31 cellular contexts compared by ENCODE assay signal in the genomic region with DNA sequence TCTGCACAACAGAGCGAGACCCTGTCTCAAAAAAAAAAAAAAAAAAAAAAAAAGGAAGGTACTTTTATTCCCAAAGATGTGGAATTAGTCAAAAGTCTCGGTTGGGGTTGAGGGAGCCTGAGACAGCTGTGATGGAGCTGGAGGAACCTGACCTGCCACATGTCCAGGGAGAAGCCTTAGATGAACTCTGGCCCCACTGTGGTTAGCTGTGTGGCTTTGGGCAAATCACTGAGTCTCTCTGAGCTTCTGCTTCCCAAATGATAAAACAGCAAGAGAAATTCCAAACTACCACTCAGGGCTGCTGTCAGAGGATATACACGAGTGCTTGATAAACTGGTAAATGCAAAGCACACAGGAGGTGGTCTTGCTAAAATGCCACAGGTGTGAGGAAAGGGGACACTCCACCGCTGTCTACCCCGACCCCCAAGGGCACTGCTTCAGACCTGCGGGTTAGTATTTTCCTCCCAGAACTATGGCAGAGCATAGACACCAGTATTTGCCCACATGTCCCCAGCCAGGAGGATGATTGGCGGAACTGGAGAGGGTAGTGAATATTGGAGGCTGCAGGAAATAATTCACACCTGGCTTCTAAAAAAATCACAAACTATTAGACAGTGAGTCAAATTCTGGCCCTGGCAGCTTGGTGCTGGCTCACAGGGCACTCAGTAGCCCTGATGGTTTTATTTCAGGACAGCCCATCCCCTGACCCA. TPM values are rescaled to one million over a fixed set of nuclear protein-coding genes. Genes with fewer than 3 reads are reported as not detected.
"Had no signal": no experiment of that assay in that cellular context is flagged by ENCODE, and none has a peak within 500 bp of the region (broad histone marks: within the 10 kb centered on the region; RNA-seq: fewer than 3 reads in every experiment).

No MANE protein-coding gene starts in this region.

- H3K27me3 Mint-ChIP-seq: activated B cell treated with CpG ODN at 0.5 μM for 24 hours; activated CD4-positive, alpha-beta memory T cell treated with anti-CD3 and anti-CD28 coated beads for 36 hours had no signal

- H3K27ac ChIP-seq: adrenal gland, body of pancreas, breast epithelium, VCaP had no signal

- ATAC-seq: activated naive CD4-positive, alpha-beta T cell treated with anti-CD3 and anti-CD28 coated beads, Interleukin-2, amount 50 U/mL, for 72 hours; activated T-cell treated with anti-CD3 and anti-CD28 coated beads, Interleukin-2, amount 50 U/mL, for 4 hours; body of pancreas; PC-3 had no signal

- H3K36me3 ChIP-seq: adrenal gland, breast epithelium had no signal

- H3K27ac Mint-ChIP-seq: activated B cell treated with CpG ODN at 0.5 μM for 24 hours; activated CD4-positive, alpha-beta memory T cell treated with anti-CD3 and anti-CD28 coated beads for 36 hours; activated naive CD4-positive, alpha-beta T cell treated with anti-CD3 and anti-CD28 coated beads for 36 hours; activated naive CD4-positive, alpha-beta T cell treated with anti-CD3 and anti-CD28 coated beads, Interleukin-2, amount 50 U/mL, for 72 hours; activated T-helper 1 cell treated with anti-CD3 and anti-CD28 coated beads, Interleukin-12 subunit alpha, Interleukin-12 subunit beta, Interleukin-2, Interleukin-4 antibody, amounts not matched to agents 30 ng/mL and 10 ng/mL and 1 ng/mL, durations not matched to agents 14 hours and 24 hours and 36 hours had no signal

- DNase-seq: activated B cell treated with CpG ODN at 0.5 μM for 24 hours; activated CD4-positive, alpha-beta memory T cell treated with anti-CD3 and anti-CD28 coated beads for 36 hours; activated CD4-positive, alpha-beta T cell treated with anti-CD3 and anti-CD28 coated beads for 4 hours; activated CD4-positive, alpha-beta T cell treated with anti-CD3 and anti-CD28 coated beads, Interleukin-2, amount 50 U/mL, for 1 hour; activated CD4-positive, CD25-positive, alpha-beta regulatory T cell treated with anti-CD3 and anti-CD28 coated beads, Interleukin-2, amount 50 U/mL, for 72 hours; activated CD8-positive, alpha-beta memory T cell treated with anti-CD3 and anti-CD28 coated beads, Interleukin-2, amount 50 U/mL, for 4 hours; activated gamma-delta T cell treated with Interleukin-2 at 50 U/mL for 16 hours; activated naive CD4-positive, alpha-beta T cell treated with anti-CD3 and anti-CD28 coated beads for 36 hours; activated T-cell treated with anti-CD3 and anti-CD28 coated beads for 4 hours; activated T-cell treated with anti-CD3 and anti-CD28 coated beads, Interleukin-2, amount 50 U/mL, for 4 hours; adrenal gland; body of pancreas; NCI-H1105; NCI-H1436 treated with DMSO at 0.1 percent for 48 hours; NCI-H187 treated with DMSO at 0.1 percent for 48 hours; NCI-H2081; NCI-H2171; NCI-H524; NK-92 treated with Interleukin-12 subunit alpha and Interleukin-12 subunit beta, amount 100 ng/mL, for 24 hours; PC-3; Right ventricle myocardium superior; SW 1271; T-helper 1 cell; T-helper 2 cell; T-helper 9 cell had no signal

- H3K9me3 Mint-ChIP-seq: activated B cell treated with CpG ODN at 0.5 μM for 24 hours; activated CD4-positive, alpha-beta memory T cell treated with anti-CD3 and anti-CD28 coated beads for 36 hours; activated naive CD4-positive, alpha-beta T cell treated with anti-CD3 and anti-CD28 coated beads for 36 hours; activated naive CD4-positive, alpha-beta T cell treated with anti-CD3 and anti-CD28 coated beads, Interleukin-2, amount 50 U/mL, for 72 hours; activated T-cell treated with anti-CD3 and anti-CD28 coated beads, Interleukin-2, amount 50 U/mL, for 4 hours; activated T-helper 1 cell treated with anti-CD3 and anti-CD28 coated beads, Interleukin-12 subunit alpha, Interleukin-12 subunit beta, Interleukin-2, Interleukin-4 antibody, amounts not matched to agents 30 ng/mL and 10 ng/mL and 1 ng/mL, durations not matched to agents 14 hours and 24 hours and 36 hours had no signal

- H3K36me3 Mint-ChIP-seq: activated CD4-positive, alpha-beta memory T cell treated with anti-CD3 and anti-CD28 coated beads for 36 hours; activated naive CD4-positive, alpha-beta T cell treated with anti-CD3 and anti-CD28 coated beads, Interleukin-2, amount 50 U/mL, for 72 hours had no signal

- FAIRE-seq: astrocyte, RCC 7860 had no signal

- H3K9me3 ChIP-seq: adrenal gland, body of pancreas, breast epithelium had no signal

- H3K4me3 ChIP-seq: adrenal gland, body of pancreas, breast epithelium had no signal

- H3K4me3 Mint-ChIP-seq: activated B cell treated with CpG ODN at 0.5 μM for 24 hours; activated CD4-positive, alpha-beta memory T cell treated with anti-CD3 and anti-CD28 coated beads for 36 hours; activated naive CD4-positive, alpha-beta T cell treated with anti-CD3 and anti-CD28 coated beads for 36 hours; activated T-cell treated with anti-CD3 and anti-CD28 coated beads, Interleukin-2, amount 50 U/mL, for 4 hours; activated T-helper 1 cell treated with anti-CD3 and anti-CD28 coated beads, Interleukin-12 subunit alpha, Interleukin-12 subunit beta, Interleukin-2, Interleukin-4 antibody, amounts not matched to agents 30 ng/mL and 10 ng/mL and 1 ng/mL, durations not matched to agents 14 hours and 24 hours and 36 hours had no signal

- H3K27me3 ChIP-seq: adrenal gland, body of pancreas, breast epithelium had no signal

- H3K4me1 Mint-ChIP-seq: activated B cell treated with CpG ODN at 0.5 μM for 24 hours had no signal

- H3K4me1 ChIP-seq: body of pancreas, breast epithelium had no signal

RNA-seq across cellular contexts. Expression of a gene that starts 14.7 kb away (rescaled TPM):
- total RNA-seq: activated B cell treated with CpG ODN at 0.5 μM for 24 hours; activated T-helper 1 cell treated with anti-CD3 and anti-CD28 coated beads, Interleukin-12 subunit alpha, Interleukin-12 subunit beta, Interleukin-2, Interleukin-4 antibody, amounts not matched to agents 30 ng/mL and 10 ng/mL and 1 ng/mL, durations not matched to agents 14 hours and 24 hours and 36 hours had no signal
